In genomic region chr6:89035252-89036106, GRCh38 we compare ENCODE assay signal across 8 cellular contexts. TPM values are rescaled to one million over a fixed set of nuclear protein-coding genes. Genes with fewer than 3 reads are reported as not detected.
DNase-seq lines count a peak whose midpoint lies in the region; ATAC-seq, FAIRE-seq and TF ChIP-seq lines count a peak whose summit lies in the region.

No MANE protein-coding gene starts in this region.

- H3K4me3 ChIP-seq in kidney (ENCODE audit: low read length in 2 of 2), result peak overlapping the region; percentile 26 to 38

- no peaks in the 10 kb centered on the region for H3K36me3 ChIP-seq in kidney (ENCODE audit: control insufficient read depth in 1 of 2, insufficient read depth in 2 of 2, low read length in 2 of 2)

- H3K4me1 Mint-ChIP-seq in activated CD4-positive, alpha-beta T cell treated with anti-CD3 and anti-CD28 coated beads, Interleukin-2, amount 10 ng/mL, durations not matched to agents 7 days and 5 days, result peaks cover 5% of the 10 kb centered on the region
- H3K4me1 Mint-ChIP-seq in T-cell (peaks cover 0 to 6% (median 0%) of the 10 kb centered on the region in 3 donors), T-helper 17 cell (peaks cover 2% of the 10 kb centered on the region)

- peak overlapping the region in 1 of 2 donors; percentile 51 for H3K9ac ChIP-seq in kidney (ENCODE audit: low read length in 2 of 2)

- FAIRE-seq in kidney (lab: Jason Lieb, UNC), result no peak

- intact Hi-C loops in kidney (cut with DNase I), result no loop called here

- no peak overlapping the region for H3K27ac Mint-ChIP-seq in activated CD4-positive, alpha-beta T cell treated with anti-CD3 and anti-CD28 coated beads, Interleukin-2, amount 10 ng/mL, durations not matched to agents 7 days and 5 days
- H3K27ac Mint-ChIP-seq in T-cell (no peak overlapping the region), T-helper 17 cell (no peak overlapping the region)

- H3K9me3 ChIP-seq in kidney (ENCODE audit: control insufficient read depth in 1 of 2, low read length in 2 of 2) (peaks cover 0 to 5% of the 10 kb centered on the region in 2 donors), T-helper 17 cell (ENCODE audit: control insufficient read depth, low read length, poor library complexity, severe bottlenecking) (no peaks in the 10 kb centered on the region)

- no peaks in the 10 kb centered on the region for H3K27me3 Mint-ChIP-seq in activated CD4-positive, alpha-beta T cell treated with anti-CD3 and anti-CD28 coated beads, Interleukin-2, amount 10 ng/mL, durations not matched to agents 7 days and 5 days
- no peaks in the 10 kb centered on the region for H3K27me3 Mint-ChIP-seq in T-cell
- no peaks in the 10 kb centered on the region for H3K27me3 Mint-ChIP-seq in T-helper 17 cell

- peaks cover 15% of the 10 kb centered on the region for H3K9me3 Mint-ChIP-seq in activated CD4-positive, alpha-beta T cell treated with anti-CD3 and anti-CD28 coated beads, Interleukin-2, amount 10 ng/mL, durations not matched to agents 7 days and 5 days
- H3K9me3 Mint-ChIP-seq in T-cell, result peaks cover 7 to 20% (median 13%) of the 10 kb centered on the region in 3 donors

- POLR2A ChIA-PET in activated CD4-positive, alpha-beta T cell treated with anti-CD3 and anti-CD28 coated beads, Interleukin-2, amount 10 ng/mL, durations not matched to agents 7 days and 5 days (lab: Charles Lee), result no interaction called here
- POLR2A ChIA-PET in T-cell (lab: Charles Lee), result interaction anchor here in 1 of 2 donors (0.5 kb wide), 1 partner anchor 51 kb away, joined by 4 read pairs; no protein-coding TSS in a partner anchor

- H3K4me3 Mint-ChIP-seq in activated CD4-positive, alpha-beta T cell treated with anti-CD3 and anti-CD28 coated beads, Interleukin-2, amount 10 ng/mL, durations not matched to agents 7 days and 5 days, result no peak overlapping the region
- H3K4me3 Mint-ChIP-seq in T-cell (no peak overlapping the region), T-helper 17 cell (no peak overlapping the region)

- CTCF ChIA-PET in activated CD4-positive, alpha-beta T cell treated with anti-CD3 and anti-CD28 coated beads, Interleukin-2, amount 10 ng/mL, durations not matched to agents 7 days and 5 days (lab: Charles Lee), result no interaction called here
- CTCF ChIA-PET in T-cell (lab: Charles Lee), result interaction anchor here (0.6 kb wide), 2 partner anchors 58 to 95 kb away, joined by 5 read pairs; no protein-coding TSS in a partner anchor

- ATAC-seq in T-cell (replicated peaks in 1 of 4) (no peak), T-helper 17 cell (no peak)

- peak overlapping the region; percentile 88 to 91 for H3K27ac ChIP-seq in kidney (ENCODE audit: low read depth in 2 of 2, low read length in 2 of 2)

- peaks cover 6% of the 10 kb centered on the region for H3K36me3 Mint-ChIP-seq in activated CD4-positive, alpha-beta T cell treated with anti-CD3 and anti-CD28 coated beads, Interleukin-2, amount 10 ng/mL, durations not matched to agents 7 days and 5 days (ENCODE audit: low read depth)
- peaks cover 7% of the 10 kb centered on the region for H3K36me3 Mint-ChIP-seq in T-cell
- H3K36me3 Mint-ChIP-seq in T-helper 17 cell (ENCODE audit: low read depth), result peaks cover 2% of the 10 kb centered on the region

- DNase-seq in HuH-7 (ENCODE audit: low spot score), result peak; percentile 56
- peak; percentile 100 for DNase-seq in amniotic epithelial cell (ENCODE audit: low read depth)
- peak; percentile 92 for DNase-seq in kidney
- peak; percentile 94 for DNase-seq in stromal cell of bone marrow (ENCODE audit: low read depth)
- no peak for DNase-seq in activated CD4-positive, alpha-beta T cell treated with anti-CD3 and anti-CD28 coated beads, Interleukin-2, amount 10 ng/mL, durations not matched to agents 7 days and 5 days
- DNase-seq in T-cell, result no peak
- no peak for DNase-seq in activated gamma-delta T cell treated with Interleukin-2 at 50 U/mL for 16 hours
- no peak for DNase-seq in T-helper 17 cell

- no peak for TF ChIP-seq CTCF in kidney (IDR thresholded peaks at IDR 0.05; ENCODE audit: borderline replicate concordance, extremely low read depth, insufficient read depth)

- H3K4me1 ChIP-seq in kidney (ENCODE audit: control insufficient read depth in 1 of 2, insufficient read depth in 1 of 2, low read depth in 1 of 2, low read length in 2 of 2), result peaks cover 8 to 10% of the 10 kb centered on the region in 2 donors

RNA-seq across cellular contexts. Expression of gene PNRC1, which starts 45.1 kb away (rescaled TPM):
- total RNA-seq in kidney (232 TPM), T-cell (100 to 1,000 TPM; 421 to 792 (median 481) TPM), T-helper 17 cell (100 to 1,000 TPM; 671 to 837 TPM)
- 72.0 TPM for polyA plus RNA-seq in kidney (ENCODE audit: insufficient read depth, low read depth, low replicate concordance)
- 100 to 1,000 TPM in 1 of 2 experiments, 10 to 100 TPM in 1; 95.0 to 111 TPM for total RNA-seq in activated CD4-positive, alpha-beta T cell treated with anti-CD3 and anti-CD28 coated beads, Interleukin-2, amount 10 ng/mL, durations not matched to agents 7 days and 5 days

Comparison
In these comparisons a context has a peak if more than half of its experiments do, and no peak if none do; other contexts are left out.
1. DNase-seq: peak in HuH-7 (single experiment), amniotic epithelial cell (single experiment), kidney (single experiment) and stromal cell of bone marrow (single experiment); none in activated CD4-positive, alpha-beta T cell treated with anti-CD3 and anti-CD28 coated beads, Interleukin-2, amount 10 ng/mL, durations not matched to agents 7 days and 5 days (single experiment), T-cell (0 of 34), activated gamma-delta T cell treated with Interleukin-2 at 50 U/mL for 16 hours (single experiment) and T-helper 17 cell (0 of 3).